Comparison of ENCODE assay signal across 10 cellular contexts in genomic region chr18:50298443-50299284, GRCh38. TPM values are rescaled to one million over a fixed set of nuclear protein-coding genes. Genes with fewer than 3 reads are reported as not detected.
DNase-seq lines count a peak whose midpoint lies in the region; ATAC-seq and TF ChIP-seq lines count a peak whose summit lies in the region.
"Had no signal": no experiment of that assay in that cellular context is flagged by ENCODE, and none has a peak within 500 bp of the region (broad histone marks: within the 10 kb centered on the region; RNA-seq: fewer than 3 reads in every experiment).

No MANE protein-coding gene starts in this region.

- H3K9me3 Mint-ChIP-seq in activated naive CD4-positive, alpha-beta T cell treated with anti-CD3 and anti-CD28 coated beads, Interleukin-2, amount 50 U/mL, for 24 hours, result no peaks in the 10 kb centered on the region
- H3K9me3 Mint-ChIP-seq in activated naive CD4-positive, alpha-beta T cell treated with anti-CD3 and anti-CD28 coated beads, Interleukin-2, amount 10 ng/mL, durations not matched to agents 7 days and 5 days, result no peaks in the 10 kb centered on the region
- H3K9me3 Mint-ChIP-seq: neural crest cell had no signal

- H3K36me3 ChIP-seq in left lung, result no peaks in the 10 kb centered on the region
- H3K36me3 ChIP-seq in upper lobe of left lung, result no peaks in the 10 kb centered on the region

- 26 to 41% methylated on average over 8 to 49 of the region's 49 CpGs for WGBS in upper lobe of left lung, 2 donors

- H3K27me3 Mint-ChIP-seq in activated naive CD4-positive, alpha-beta T cell treated with anti-CD3 and anti-CD28 coated beads, Interleukin-2, amount 50 U/mL, for 24 hours, result peaks cover 6% of the 10 kb centered on the region
- H3K27me3 Mint-ChIP-seq in activated naive CD4-positive, alpha-beta T cell treated with anti-CD3 and anti-CD28 coated beads, Interleukin-2, amount 10 ng/mL, durations not matched to agents 7 days and 5 days, result peaks cover 56% of the 10 kb centered on the region

- H3K4me3 Mint-ChIP-seq in activated naive CD4-positive, alpha-beta T cell treated with anti-CD3 and anti-CD28 coated beads, Interleukin-2, amount 50 U/mL, for 24 hours, result peak overlapping the region; percentile 87
- H3K4me3 Mint-ChIP-seq in activated naive CD4-positive, alpha-beta T cell treated with anti-CD3 and anti-CD28 coated beads, Interleukin-2, amount 10 ng/mL, durations not matched to agents 7 days and 5 days, result no peak overlapping the region

- H3K4me1 ChIP-seq in left lung (peaks cover 0 to 14% of the 10 kb centered on the region in 2 donors), upper lobe of left lung (peaks cover 5 to 15% (median 8%) of the 10 kb centered on the region in 4 donors)

- no peak for TF ChIP-seq EP300 in upper lobe of left lung (IDR thresholded peaks at IDR 0.05)

- no peaks in the 10 kb centered on the region for H3K9me3 ChIP-seq in left lung
- H3K9me3 ChIP-seq in upper lobe of left lung, result no peaks in the 10 kb centered on the region

- peak overlapping the region; percentile 40 for H3K4me3 ChIP-seq in astrocyte of the cerebellum (ENCODE audit: low read depth, low read length)
- H3K4me3 ChIP-seq in left lung, result peak overlapping the region; percentile 34 to 37
- peak overlapping the region in 3 of 4 donors; percentile 33 to 44 (median 43) for H3K4me3 ChIP-seq in upper lobe of left lung

- CTCF ChIA-PET in activated naive CD4-positive, alpha-beta T cell treated with anti-CD3 and anti-CD28 coated beads, Interleukin-2, amount 10 ng/mL, durations not matched to agents 7 days and 5 days (lab: Charles Lee), result interaction anchor here (1.0 to 1.3 kb wide), 2 partner anchors 11 to 58 kb away, joined by 3 read pairs; no protein-coding TSS in a partner anchor

- no peaks in the 10 kb centered on the region for H3K36me3 Mint-ChIP-seq in activated naive CD4-positive, alpha-beta T cell treated with anti-CD3 and anti-CD28 coated beads, Interleukin-2, amount 50 U/mL, for 24 hours
- H3K36me3 Mint-ChIP-seq in activated naive CD4-positive, alpha-beta T cell treated with anti-CD3 and anti-CD28 coated beads, Interleukin-2, amount 10 ng/mL, durations not matched to agents 7 days and 5 days, result peaks cover 8% of the 10 kb centered on the region

- no peak overlapping the region for H3K27ac ChIP-seq in left lung
- H3K27ac ChIP-seq in upper lobe of left lung, result no peak overlapping the region

- in situ Hi-C loops in astrocyte of the cerebellum (cut with HindIII; ENCODE audit: low sequenced_read_pairs), result no loop called here

- no peak for TF ChIP-seq POLR2A in upper lobe of left lung (IDR thresholded peaks at IDR 0.05)

- peak; percentile 17 for ATAC-seq in left lung
- peak in 1 of 2 donors; percentile 22 for ATAC-seq in upper lobe of left lung (ENCODE audit: low FRiP score in 2 of 2)
- ATAC-seq in HG03442 (IDR thresholded peaks at IDR 0.05; ENCODE audit: unreplicated experiment), result no peak

- H3K27ac Mint-ChIP-seq in activated naive CD4-positive, alpha-beta T cell treated with anti-CD3 and anti-CD28 coated beads, Interleukin-2, amount 50 U/mL, for 24 hours, result no peak overlapping the region
- H3K27ac Mint-ChIP-seq in activated naive CD4-positive, alpha-beta T cell treated with anti-CD3 and anti-CD28 coated beads, Interleukin-2, amount 10 ng/mL, durations not matched to agents 7 days and 5 days, result no peak overlapping the region

- no peak for DNase-seq in activated naive CD4-positive, alpha-beta T cell treated with anti-CD3 and anti-CD28 coated beads, Interleukin-2, amount 10 ng/mL, durations not matched to agents 7 days and 5 days
- DNase-seq in astrocyte of the cerebellum (ENCODE audit: low read depth), result no peak
- peak in 1 of 2 donors; percentile 80 for DNase-seq in left lung
- DNase-seq in upper lobe of left lung, result peak in 1 of 2 donors; percentile 85
- DNase-seq in SKM-1 treated with dmso at 0.1 percent for 144 hours (lab: John Stamatoyannopoulos, UW; ENCODE audit: unreplicated experiment), result no peak
- no peak for DNase-seq in NCI-H1105 treated with DMSO at 0.1 percent for 48 hours (lab: John Stamatoyannopoulos, UW)
- DNase-seq: cerebellar nuclear complex had no signal

- H3K4me1 Mint-ChIP-seq in activated naive CD4-positive, alpha-beta T cell treated with anti-CD3 and anti-CD28 coated beads, Interleukin-2, amount 50 U/mL, for 24 hours, result peaks cover 9% of the 10 kb centered on the region
- H3K4me1 Mint-ChIP-seq in activated naive CD4-positive, alpha-beta T cell treated with anti-CD3 and anti-CD28 coated beads, Interleukin-2, amount 10 ng/mL, durations not matched to agents 7 days and 5 days, result peaks cover 19% of the 10 kb centered on the region
- H3K4me1 Mint-ChIP-seq: neural crest cell had no signal

- peaks cover 24 to 62% of the 10 kb centered on the region in 2 donors for H3K27me3 ChIP-seq in left lung
- peaks cover 0 to 11% (median 4%) of the 10 kb centered on the region in 4 donors for H3K27me3 ChIP-seq in upper lobe of left lung

- no peak for TF ChIP-seq CTCF in astrocyte of the cerebellum (IDR thresholded peaks at IDR 0.05; ENCODE audit: low read depth, low read length, missing control alignments)
- TF ChIP-seq CTCF in left lung (IDR thresholded peaks at IDR 0.05), result no peak
- no peak for TF ChIP-seq CTCF in upper lobe of left lung (IDR thresholded peaks at IDR 0.05)

- intact Hi-C loops in left lung (cut with DNase I), result no loop called here

RNA-seq across cellular contexts. Expression of gene CXXC1, which starts 11.2 kb away (rescaled TPM):
- total RNA-seq in left lung, result 10 to 100 TPM; 57.4 to 73.6 TPM
- total RNA-seq in upper lobe of left lung, result 100 to 1,000 TPM in 1 of 6 donors, 10 to 100 TPM in 5; 49.6 to 247 (median 85.4) TPM

RNA-seq across cellular contexts. Expression of gene MBD1, which starts 17.3 kb away (rescaled TPM):
- total RNA-seq in left lung, result 10 to 100 TPM; 51.9 to 64.9 TPM
- 100 to 1,000 TPM in 1 of 6 donors, 10 to 100 TPM in 5; 57.6 to 150 (median 72.9) TPM for total RNA-seq in upper lobe of left lung

RNA-seq across cellular contexts. Expression of gene CFAP53, which starts 32.4 kb away (rescaled TPM):
- total RNA-seq in left lung, result 1 to 10 TPM in 1 of 2 donors, under 1 TPM in 1; 0.20 to 2.3 TPM
- 10 to 100 TPM in 1 of 6 donors, 1 to 10 TPM in 4, under 1 TPM in 1; 0.34 to 13.6 (median 2.0) TPM for total RNA-seq in upper lobe of left lung
